In the genomic region with DNA sequence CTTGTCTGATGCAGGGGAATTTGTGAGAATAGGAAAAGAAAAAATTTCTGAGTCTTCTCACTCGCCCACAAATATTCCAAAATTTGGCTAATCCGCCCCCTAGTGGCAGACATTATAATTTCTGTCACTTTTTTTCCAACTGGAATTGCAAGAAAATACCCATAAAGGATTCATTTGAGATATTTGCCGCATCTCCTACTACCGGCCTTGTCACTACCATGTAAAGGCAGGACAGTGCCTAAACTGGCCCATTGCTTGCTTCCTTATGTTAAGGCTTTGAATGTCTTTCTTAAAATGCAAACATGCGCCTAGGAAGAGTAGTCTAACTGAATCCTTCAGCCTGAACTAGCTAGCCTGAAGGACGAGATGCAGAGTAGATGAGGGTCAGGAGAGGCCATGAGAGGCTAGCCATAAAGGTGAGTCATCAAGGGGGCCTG, we compare ENCODE assay signal across 8 cellular contexts.
DNase-seq lines count a peak whose midpoint lies in the region; ATAC-seq and TF ChIP-seq lines count a peak whose summit lies in the region.

No MANE protein-coding gene starts in this region.

- no peak overlapping the region for H3K4me3 ChIP-seq in AG09309 (ENCODE audit: control insufficient read depth, low read depth, low read length)

- peaks cover 3% of the 10 kb centered on the region for H3K4me1 Mint-ChIP-seq in activated naive CD8-positive, alpha-beta T cell treated with anti-CD3 and anti-CD28 coated beads, Interleukin-2, amount 50 U/mL, for 24 hours

- DNase-seq in AG09309 (ENCODE audit: low read depth) (no peak), ELR (ENCODE audit: low read depth) (peak; percentile 61), NCI-H2107 treated with DMSO at 0.1 percent for 48 hours (lab: John Stamatoyannopoulos, UW; ENCODE audit: unreplicated experiment) (peak; percentile 9), inferior parietal cortex (ENCODE audit: extremely low spot score) (peak; percentile 88), stromal cell of bone marrow (ENCODE audit: low read depth) (peak; percentile 26)
- peak; percentile 11 for DNase-seq in activated naive CD8-positive, alpha-beta T cell treated with anti-CD3 and anti-CD28 coated beads, Interleukin-2, amount 50 U/mL, for 24 hours

- no peaks in the 10 kb centered on the region for H3K36me3 Mint-ChIP-seq in activated naive CD8-positive, alpha-beta T cell treated with anti-CD3 and anti-CD28 coated beads, Interleukin-2, amount 50 U/mL, for 24 hours (ENCODE audit: low read depth)

- H3K9me3 Mint-ChIP-seq in activated naive CD8-positive, alpha-beta T cell treated with anti-CD3 and anti-CD28 coated beads, Interleukin-2, amount 50 U/mL, for 24 hours: no peaks in the 10 kb centered on the region

- H3K27me3 Mint-ChIP-seq in activated naive CD8-positive, alpha-beta T cell treated with anti-CD3 and anti-CD28 coated beads, Interleukin-2, amount 50 U/mL, for 24 hours: peaks cover 16% of the 10 kb centered on the region

- no peak overlapping the region for H3K4me3 Mint-ChIP-seq in activated naive CD8-positive, alpha-beta T cell treated with anti-CD3 and anti-CD28 coated beads, Interleukin-2, amount 50 U/mL, for 24 hours

- ATAC-seq in activated naive CD8-positive, alpha-beta T cell treated with anti-CD3 and anti-CD28 coated beads, Interleukin-2, amount 50 U/mL, for 24 hours: no peak
- ATAC-seq in GM21529 (IDR thresholded peaks at IDR 0.05; ENCODE audit: unreplicated experiment) (no peak), GM21825 (IDR thresholded peaks at IDR 0.05; ENCODE audit: unreplicated experiment) (no peak)

- peak; percentile 64 for TF ChIP-seq CTCF in AG09309 (IDR thresholded peaks at IDR 0.05; ENCODE audit: control insufficient read depth, insufficient read depth, low read depth, low read length, missing control alignments)

- H3K27ac Mint-ChIP-seq in activated naive CD8-positive, alpha-beta T cell treated with anti-CD3 and anti-CD28 coated beads, Interleukin-2, amount 50 U/mL, for 24 hours: no peak overlapping the region
